In the genomic region with DNA sequence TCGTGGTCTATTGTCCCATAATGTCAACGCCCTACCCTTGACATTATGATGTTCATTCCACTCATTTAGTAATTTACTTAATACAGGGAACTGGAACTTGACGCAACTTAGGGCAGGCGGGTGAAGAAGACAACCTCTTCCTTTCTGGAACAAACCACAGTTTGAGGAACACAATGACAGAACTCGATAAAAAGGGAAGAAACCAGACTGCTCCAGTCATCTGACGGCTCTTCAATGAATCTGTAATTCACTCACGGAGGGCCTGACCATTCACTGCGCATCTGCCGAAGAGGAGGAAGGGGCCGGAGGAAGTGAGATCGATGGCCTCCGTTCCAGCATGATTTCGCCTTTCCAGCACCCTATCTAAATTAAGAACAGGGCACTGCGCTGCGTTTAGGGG, we compare ENCODE assay signal across 1 cellular context.
TF ChIP-seq lines count a peak whose summit lies in the region.

No MANE protein-coding gene starts in this region.

TF ChIP-seq in GM23338, 12 proteins besides CTCF, POLR2A, EP300 and RAD21 (continued from another document):
- TF ChIP-seq REST (IDR thresholded peaks at IDR 0.05; ENCODE audit: unreplicated experiment): no peak
- no peak for TF ChIP-seq ETS1 (IDR thresholded peaks at IDR 0.05)
- no peak for TF ChIP-seq STAT1 (IDR thresholded peaks at IDR 0.05; ENCODE audit: unreplicated experiment)
- TF ChIP-seq ZNF114 (CRISPR knock-in tag; IDR thresholded peaks at IDR 0.05): no peak
